In the genomic region with DNA sequence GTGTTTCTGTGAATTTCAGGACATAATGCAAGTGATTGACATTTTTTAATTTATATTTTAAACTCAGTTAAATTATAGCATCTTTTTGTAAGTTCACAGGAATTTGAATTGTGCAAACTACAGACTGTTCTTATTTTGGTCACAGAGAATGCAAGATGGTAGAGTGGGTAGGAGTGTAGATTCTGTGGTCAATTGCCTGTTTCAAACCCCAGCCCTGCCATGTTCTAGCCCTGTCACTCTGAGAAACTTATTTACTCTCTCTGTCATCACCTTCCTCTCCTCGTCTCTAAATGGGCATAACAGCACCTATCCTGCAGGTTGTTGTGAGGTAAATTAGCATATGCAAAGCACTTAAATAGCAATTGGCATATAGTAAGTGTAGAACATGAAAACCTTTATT, we compare ENCODE assay signal across 7 cellular contexts.
"Had no signal": no experiment of that assay in that cellular context is flagged by ENCODE, and none has a peak within 500 bp of the region (broad histone marks: within the 10 kb centered on the region; RNA-seq: fewer than 3 reads in every experiment).

No MANE protein-coding gene starts in this region.

- H3K36me3 ChIP-seq: HAP-1 had no signal

- ATAC-seq: HCT116, K562 had no signal

- H3K27ac Mint-ChIP-seq: HFFc6 had no signal

- DNase-seq: GOT3, H7, HFFc6, IMR-90 had no signal

- H3K4me3 ChIP-seq: HAP-1, K562 had no signal

- H3K4me1 ChIP-seq: HAP-1 had no signal

- H3K4me3 Mint-ChIP-seq: HFFc6 had no signal

- H3K9me3 ChIP-seq: HAP-1 had no signal
